20 cellular contexts compared by ENCODE assay signal in the genomic region with DNA sequence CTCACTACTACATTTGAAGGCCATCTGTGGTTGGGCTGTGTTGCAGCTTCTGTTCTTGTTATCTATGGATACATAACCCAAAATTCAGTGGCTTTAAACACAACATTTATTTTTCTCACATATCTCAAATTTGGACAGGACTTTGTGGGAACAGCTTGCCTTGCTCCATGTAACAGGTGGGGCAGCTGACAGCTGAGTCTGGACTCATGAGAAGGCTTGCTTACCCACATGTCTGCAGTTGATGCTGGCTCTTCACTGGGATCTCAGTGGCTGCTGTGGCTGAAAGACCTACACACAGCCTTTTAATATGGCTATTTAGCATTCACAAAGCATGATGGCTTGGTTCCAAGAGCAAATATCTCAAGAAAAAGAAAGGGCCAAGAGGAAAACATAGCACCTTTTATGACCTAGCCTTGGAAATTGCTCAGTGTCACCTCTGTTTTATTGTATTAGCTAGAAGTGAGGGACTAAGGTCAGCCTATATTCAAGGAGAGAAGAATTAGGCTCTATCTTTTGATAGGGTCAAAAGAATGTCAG.
"Had no signal": no experiment of that assay in that cellular context is flagged by ENCODE, and none has a peak within 500 bp of the region (broad histone marks: within the 10 kb centered on the region; RNA-seq: fewer than 3 reads in every experiment).

No MANE protein-coding gene starts in this region.

- H3K4me1 ChIP-seq: colonic mucosa, gastrocnemius medialis, left ventricle myocardium inferior, upper lobe of right lung had no signal

- ATAC-seq: activated T-cell treated with anti-CD3 and anti-CD28 coated beads, Interleukin-2, amount 50 U/mL, for 4 hours; gastrocnemius medialis; heart right ventricle; right cardiac atrium; upper lobe of right lung had no signal

- H3K4me3 ChIP-seq: colonic mucosa, gastrocnemius medialis, heart right ventricle, left ventricle myocardium inferior, upper lobe of right lung had no signal

- H3K27me3 ChIP-seq: colonic mucosa, gastrocnemius medialis, heart right ventricle, neutrophil, upper lobe of right lung had no signal

- H3K27me3 Mint-ChIP-seq: activated CD4-positive, alpha-beta memory T cell treated with anti-CD3 and anti-CD28 coated beads for 36 hours; activated naive CD8-positive, alpha-beta T cell; progenitor cell of endocrine pancreas; stimulated activated naive CD8-positive, alpha-beta T cell treated with anti-CD3 and anti-CD28 coated beads, Interleukin-15, Interleukin-2, amounts not matched to agents 100 ng/mL and 50 ng/mL, for 24 hours had no signal

- FAIRE-seq: bronchial epithelial cell had no signal

- H3K27ac ChIP-seq: colonic mucosa, gastrocnemius medialis, heart right ventricle, left ventricle myocardium inferior, neutrophil, upper lobe of right lung had no signal

- H3K36me3 Mint-ChIP-seq: activated CD4-positive, alpha-beta memory T cell treated with anti-CD3 and anti-CD28 coated beads for 36 hours; activated naive CD8-positive, alpha-beta T cell; memory B cell had no signal

- H3K4me1 Mint-ChIP-seq: memory B cell had no signal

- DNase-seq: activated CD4-positive, alpha-beta memory T cell treated with anti-CD3 and anti-CD28 coated beads for 36 hours; activated CD4-positive, alpha-beta T cell treated with anti-CD3 and anti-CD28 coated beads for 1 hour; activated gamma-delta T cell; activated T-cell treated with anti-CD3 and anti-CD28 coated beads, Interleukin-2, amount 50 U/mL, for 4 hours; amygdala; colonic mucosa; effector CD8-positive, alpha-beta T cell; gastrocnemius medialis; heart right ventricle; left ventricle myocardium inferior; right cardiac atrium; stimulated activated CD4-positive, alpha-beta T cell treated with anti-CD3 and anti-CD28 coated beads, Interleukin-12 subunit alpha, Interleukin-12 subunit beta, amount 100 ng/mL, for 4 hours; T-helper 9 cell; upper lobe of right lung had no signal

- H3K36me3 ChIP-seq: colonic mucosa, gastrocnemius medialis, heart right ventricle, left ventricle myocardium inferior, neutrophil, upper lobe of right lung had no signal

- H3K27ac Mint-ChIP-seq: activated CD4-positive, alpha-beta memory T cell treated with anti-CD3 and anti-CD28 coated beads for 36 hours; activated naive CD8-positive, alpha-beta T cell; memory B cell; progenitor cell of endocrine pancreas; stimulated activated naive CD8-positive, alpha-beta T cell treated with anti-CD3 and anti-CD28 coated beads, Interleukin-15, Interleukin-2, amounts not matched to agents 100 ng/mL and 50 ng/mL, for 24 hours had no signal

- H3K4me3 Mint-ChIP-seq: activated CD4-positive, alpha-beta memory T cell treated with anti-CD3 and anti-CD28 coated beads for 36 hours; activated naive CD8-positive, alpha-beta T cell; activated T-cell treated with anti-CD3 and anti-CD28 coated beads, Interleukin-2, amount 50 U/mL, for 4 hours; memory B cell; stimulated activated naive CD8-positive, alpha-beta T cell treated with anti-CD3 and anti-CD28 coated beads, Interleukin-15, Interleukin-2, amounts not matched to agents 100 ng/mL and 50 ng/mL, for 24 hours had no signal

- H3K9me3 Mint-ChIP-seq: activated T-cell treated with anti-CD3 and anti-CD28 coated beads, Interleukin-2, amount 50 U/mL, for 4 hours; stimulated activated naive CD8-positive, alpha-beta T cell treated with anti-CD3 and anti-CD28 coated beads, Interleukin-15, Interleukin-2, amounts not matched to agents 100 ng/mL and 50 ng/mL, for 24 hours had no signal

- H3K9me3 ChIP-seq: colonic mucosa, gastrocnemius medialis, left ventricle myocardium inferior, neutrophil, upper lobe of right lung had no signal
